Comparison of ENCODE assay signal across 23 cellular contexts in the genomic region with DNA sequence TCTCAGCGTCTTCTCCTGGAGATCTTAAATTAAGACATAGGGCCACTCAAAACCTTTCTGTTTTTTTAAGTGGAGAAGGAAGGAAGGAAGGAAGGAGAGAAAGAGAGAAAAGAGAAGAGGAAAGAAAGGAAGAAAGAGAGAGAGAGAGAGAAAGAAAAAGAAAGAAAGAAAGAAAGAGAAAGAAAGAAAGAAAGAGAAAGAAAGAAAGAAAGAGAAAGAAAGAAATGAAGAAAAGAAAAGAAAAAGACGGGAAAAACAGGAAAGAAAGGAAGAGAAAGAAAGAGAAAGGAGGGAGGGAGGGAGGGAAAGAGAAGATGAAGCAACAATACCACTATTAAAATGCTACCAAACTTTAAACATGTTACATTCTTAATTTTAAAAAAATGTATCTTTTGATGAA.
A peak's percentile ranks its signal among the peaks of the same experiment; 100 is the strongest.
DNase-seq lines count a peak whose midpoint lies in the region; ATAC-seq, FAIRE-seq and TF ChIP-seq lines count a peak whose summit lies in the region.
"Had no signal": no experiment of that assay in that cellular context is flagged by ENCODE, and none has a peak within 500 bp of the region (broad histone marks: within the 10 kb centered on the region; RNA-seq: fewer than 3 reads in every experiment).

No MANE protein-coding gene starts in this region.

- H3K27me3 Mint-ChIP-seq in CD8-positive, alpha-beta T cell (ENCODE audit: low read depth): peaks cover 6% of the 10 kb centered on the region
- peaks cover 2% of the 10 kb centered on the region for H3K27me3 Mint-ChIP-seq in HFFc6 (ENCODE audit: insufficient read depth)

- no peak for DNase-seq in HepG2 (ENCODE audit: low spot score)
- DNase-seq in right lobe of liver: no peak
- DNase-seq in CD8-positive, alpha-beta T cell: no peak
- no peak for DNase-seq in Panc1 (ENCODE audit: low read depth, low spot score)
- no peak for DNase-seq in AG20443 (ENCODE audit: low spot score)
- DNase-seq in NCI-H1417 (lab: John Stamatoyannopoulos, UW): no peak
- no peak for DNase-seq in HFFc6
- DNase-seq: C1 segment of cervical spinal cord; Caco-2; CD4-positive, alpha-beta memory T cell; CD4-positive, CD25-positive, alpha-beta regulatory T cell; DMS 273 treated with DMSO at 0.1 percent for 48 hours; DMS153; DMS53; DMS79; DND-41; EL; GDM1 had no signal

- TF ChIP-seq EP300 in HepG2 (IDR thresholded peaks at IDR 0.05; ENCODE audit: low read depth in 2 of 2, low read length in 2 of 2) (no peak), HepG2 (CRISPR knock-in tag; IDR thresholded peaks at IDR 0.05; ENCODE audit: borderline replicate concordance) (no peak)

- TF ChIP-seq POLR2A in HepG2 (IDR thresholded peaks at IDR 0.05; ENCODE audit: insufficient read depth in 1 of 2, low read depth in 2 of 2, low read length in 2 of 2): no peak
- no peak for TF ChIP-seq POLR2A in right lobe of liver (IDR thresholded peaks at IDR 0.05)

- in situ Hi-C loops in HepG2 (cut with HindIII; ENCODE audit: extremely low pct_ligation_motif_present, low pct_unique_long_range_greater_than_20kb) (no loop called here), Panc1 (cut with HindIII; ENCODE audit: low pct_unique_long_range_greater_than_20kb, low sequenced_read_pairs) (no loop called here)

- H3K27me3 ChIP-seq in HepG2 (ENCODE audit: control insufficient read depth in 1 of 2, insufficient read depth in 2 of 2, low read length in 2 of 2) (no peaks in the 10 kb centered on the region), right lobe of liver (no peaks in the 10 kb centered on the region), Panc1 (ENCODE audit: control insufficient read depth, insufficient read depth, low read length) (no peaks in the 10 kb centered on the region)
- H3K27me3 ChIP-seq in CD8-positive, alpha-beta T cell (ENCODE audit: insufficient read depth, low read length): no peaks in the 10 kb centered on the region

- H3K4me3 Mint-ChIP-seq in CD8-positive, alpha-beta T cell: no peak overlapping the region
- H3K4me3 Mint-ChIP-seq in HFFc6: no peak overlapping the region
- H3K4me3 Mint-ChIP-seq: CD14-positive monocyte; CD4-positive, alpha-beta memory T cell; CD4-positive, CD25-positive, alpha-beta regulatory T cell had no signal

- H3K4me3 ChIP-seq in HepG2 (replicated peaks in 1 of 3; ENCODE audit: insufficient read depth in 1 of 3, low read depth in 2 of 3, low read length in 3 of 3) (no peak overlapping the region), right lobe of liver (no peak overlapping the region), Panc1 (ENCODE audit: low read depth in 2 of 2, low read length in 2 of 2) (no peak overlapping the region)
- no peak overlapping the region for H3K4me3 ChIP-seq in CD8-positive, alpha-beta T cell (ENCODE audit: low read depth, low read length)
- H3K4me3 ChIP-seq: A549, GM12878 had no signal

- BruUV-seq in HepG2 (replicated peaks; lab: Mats Ljungman, UMichigan): no TSS peak
- no TSS peak for BruUV-seq in Panc1 (replicated peaks; lab: Mats Ljungman, UMichigan)

- 3% methylated on average over 2 of the region's 2 CpGs for WGBS in HepG2 (ENCODE audit: low lambda C conversion rate)
- 43% methylated on average over 2 of the region's 2 CpGs for WGBS in right lobe of liver (ENCODE audit: insufficient coverage, low coverage, low lambda C conversion rate, missing lambda C conversion rate)

- H3K36me3 ChIP-seq in HepG2 (replicated peaks in 1 of 2; ENCODE audit: control insufficient read depth in 1 of 2, insufficient read depth in 2 of 2, low read length in 2 of 2): no peaks in the 10 kb centered on the region
- no peaks in the 10 kb centered on the region for H3K36me3 ChIP-seq in right lobe of liver
- H3K36me3 ChIP-seq in CD8-positive, alpha-beta T cell (ENCODE audit: insufficient read depth, low read length): no peaks in the 10 kb centered on the region
- no peaks in the 10 kb centered on the region for H3K36me3 ChIP-seq in Panc1 (ENCODE audit: control insufficient read depth, insufficient read depth, low read length)

- no peaks in the 10 kb centered on the region for H3K79me2 ChIP-seq in HepG2 (ENCODE audit: insufficient read depth, low read length)

- H3K27ac Mint-ChIP-seq in CD8-positive, alpha-beta T cell: no peak overlapping the region
- no peak overlapping the region for H3K27ac Mint-ChIP-seq in HFFc6
- H3K27ac Mint-ChIP-seq: CD14-positive monocyte; CD4-positive, CD25-positive, alpha-beta regulatory T cell had no signal

- no peak overlapping the region for H3K27ac ChIP-seq in HepG2 (ENCODE audit: extremely low read length, insufficient read depth, low read length)
- no peak overlapping the region for H3K27ac ChIP-seq in right lobe of liver
- no peak overlapping the region for H3K27ac ChIP-seq in CD8-positive, alpha-beta T cell (ENCODE audit: low read depth, low read length)
- H3K27ac ChIP-seq in Panc1 (ENCODE audit: low read length): peak overlapping the region; percentile 82; the same call in 1 of the 2 replicates
- H3K27ac ChIP-seq: 22Rv1, A549 had no signal

- H3K9me3 ChIP-seq in HepG2 (ENCODE audit: low read length): no peaks in the 10 kb centered on the region
- no peaks in the 10 kb centered on the region for H3K9me3 ChIP-seq in right lobe of liver
- H3K9me3 ChIP-seq in CD8-positive, alpha-beta T cell (ENCODE audit: low read length): no peaks in the 10 kb centered on the region
- H3K9me3 ChIP-seq in Panc1 (ENCODE audit: control insufficient read depth, insufficient read depth, low read depth, low read length): no peaks in the 10 kb centered on the region
- H3K9me3 ChIP-seq: A549, Caco-2 had no signal

- no peak for TF ChIP-seq CTCF in HepG2 (CRISPR knock-in tag; IDR thresholded peaks at IDR 0.05)
- no peak for TF ChIP-seq CTCF in right lobe of liver (IDR thresholded peaks at IDR 0.05)
- peak; percentile 16 for TF ChIP-seq CTCF in CD8-positive, alpha-beta T cell (IDR thresholded peaks at IDR 0.05)
- TF ChIP-seq CTCF in Panc1 (IDR thresholded peaks at IDR 0.05): no peak
- no peak for TF ChIP-seq CTCF in HFFc6 (IDR thresholded peaks at IDR 0.05)

- no peaks in the 10 kb centered on the region for H3K4me1 Mint-ChIP-seq in CD8-positive, alpha-beta T cell (ENCODE audit: low read depth)
- no peaks in the 10 kb centered on the region; the same call in 1 of the 2 replicates for H3K4me1 Mint-ChIP-seq in HFFc6 (ENCODE audit: low read depth)
- H3K4me1 Mint-ChIP-seq: CD14-positive monocyte; CD4-positive, alpha-beta memory T cell; CD4-positive, CD25-positive, alpha-beta regulatory T cell had no signal

- H3K4me1 ChIP-seq in HepG2 (ENCODE audit: insufficient read depth, low read length) (no peaks in the 10 kb centered on the region), right lobe of liver (no peaks in the 10 kb centered on the region), Panc1 (ENCODE audit: control insufficient read depth, insufficient read depth, low read length) (peaks cover 16% of the 10 kb centered on the region)
- no peaks in the 10 kb centered on the region for H3K4me1 ChIP-seq in CD8-positive, alpha-beta T cell (ENCODE audit: insufficient read depth, low read length)
- H3K4me1 ChIP-seq: A549, Caco-2 had no signal

- H2AFZ ChIP-seq in HepG2 (ENCODE audit: low read length): no peak overlapping the region

- CTCF ChIA-PET in HepG2 (lab: Yijun Ruan, JAX; ENCODE audit: low intra/inter-chr PET ratio, low total read pairs): no interaction called here
- CTCF ChIA-PET in CD8-positive, alpha-beta T cell (lab: Charles Lee): no interaction called here
- CTCF ChIA-PET in Panc1 (lab: Charles Lee): no interaction called here

- no peaks in the 10 kb centered on the region for H3K36me3 Mint-ChIP-seq in CD8-positive, alpha-beta T cell
- H3K36me3 Mint-ChIP-seq in HFFc6 (ENCODE audit: low read depth): no peaks in the 10 kb centered on the region
- H3K36me3 Mint-ChIP-seq: CD14-positive monocyte; CD4-positive, alpha-beta memory T cell had no signal

- H4K20me1 ChIP-seq in HepG2 (ENCODE audit: insufficient read depth, low read length): no peaks in the 10 kb centered on the region

- no peak for ATAC-seq in HepG2
- ATAC-seq in right lobe of liver: no peak
- ATAC-seq in CD8-positive, alpha-beta T cell: no peak
- no peak for ATAC-seq in Panc1
- ATAC-seq: A549, GM12878 had no signal

- H3K9ac ChIP-seq in HepG2 (ENCODE audit: insufficient read depth, low read depth, low read length): no peak overlapping the region

- no peaks in the 10 kb centered on the region for H3K9me3 Mint-ChIP-seq in CD8-positive, alpha-beta T cell
- peaks cover 15% of the 10 kb centered on the region for H3K9me3 Mint-ChIP-seq in HFFc6

- no peak for TF ChIP-seq RAD21 in HepG2 (CRISPR knock-in tag; IDR thresholded peaks at IDR 0.05)

- POLR2A ChIA-PET in HepG2 (lab: Yijun Ruan, JAX): no interaction called here
- POLR2A ChIA-PET in CD8-positive, alpha-beta T cell (lab: Charles Lee): no interaction called here
- POLR2A ChIA-PET in Panc1 (lab: Charles Lee): no interaction called here

- H3K4me2 ChIP-seq in HepG2 (ENCODE audit: low read depth, low read length): no peak overlapping the region
- H3K4me2 ChIP-seq: A549 had no signal

- FAIRE-seq in HepG2 (lab: Jason Lieb, UNC): no peak
- FAIRE-seq: A549, GM12878, GM18507 had no signal

- intact Hi-C loops in HepG2 (cut with micrococcal nuclease; ENCODE audit: unreplicated experiment) (no loop called here), right lobe of liver (cut with DNase I) (no loop called here), Panc1 (cut with micrococcal nuclease; ENCODE audit: unreplicated experiment) (no loop called here)
- intact Hi-C loops in CD8-positive, alpha-beta T cell (cut with DNase I, micrococcal nuclease): no loop called here

TF ChIP-seq in HepG2, 621 proteins besides CTCF, POLR2A, EP300 and RAD21:
- peak; percentile 33 for TF ChIP-seq SRSF9 (IDR thresholded peaks at IDR 0.05; ENCODE audit: borderline replicate concordance, insufficient read depth, low read depth, low read length, poor library complexity, severe bottlenecking)
- no peak for TF ChIP-seq ZNF121 (CRISPR knock-in tag; IDR thresholded peaks at IDR 0.05)
